1 cellular context compared by ENCODE assay signal in genomic region chr2:113996826-113997599, GRCh38.
TF ChIP-seq lines count a peak whose summit lies in the region.

No MANE protein-coding gene starts in this region.

TF ChIP-seq in HepG2, 621 proteins besides CTCF, POLR2A, EP300 and RAD21 (continued from another document):
- TF ChIP-seq ZHX1 (CRISPR knock-in tag; IDR thresholded peaks at IDR 0.05; ENCODE audit: low read depth) (0 out of 2 replicates have a peak, but pooled peaks have one; percentile 34), ZNF775 (CRISPR knock-in tag; IDR thresholded peaks at IDR 0.05; ENCODE audit: borderline replicate concordance) (no peak), ZNF121 (CRISPR knock-in tag; IDR thresholded peaks at IDR 0.05) (peak; percentile 36; the same call in 1 of the 2 replicates)
TF ChIP-seq in HepG2: peak in this region for 9.
